ENCODE assay signal across 8 cellular contexts in the genomic region with DNA sequence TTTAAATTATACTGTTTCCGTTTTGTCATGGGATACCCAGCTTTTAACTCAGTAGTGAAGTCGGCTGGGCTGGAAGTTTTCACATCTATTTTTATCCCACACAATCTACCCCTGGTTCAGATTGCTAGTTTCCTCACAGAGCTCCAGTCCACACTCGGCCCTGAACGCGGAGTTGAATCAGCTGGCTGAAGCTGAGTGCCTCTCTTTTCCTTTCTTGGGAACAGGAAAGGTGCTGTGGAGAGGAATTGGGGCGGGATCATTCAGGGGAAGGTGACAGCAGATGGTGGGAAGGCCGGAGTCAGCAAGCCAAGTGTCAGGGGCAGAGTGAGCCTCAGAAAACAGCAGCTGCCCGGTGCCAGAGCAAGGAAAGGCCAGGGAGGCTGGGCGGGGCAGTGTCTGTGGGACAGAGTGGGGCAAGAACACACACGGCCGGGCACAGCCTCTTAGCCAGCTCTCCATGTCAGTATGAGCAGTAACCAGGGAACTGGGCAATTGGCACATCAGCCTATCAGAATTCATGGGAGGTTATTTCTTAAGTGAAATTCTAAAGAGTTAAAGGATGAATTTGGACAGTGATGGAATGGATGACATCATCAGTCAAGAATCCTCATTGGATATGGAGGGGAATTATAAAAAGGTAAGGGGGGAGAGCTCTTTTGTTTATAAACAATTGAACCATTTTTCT. TPM values are rescaled to one million over a fixed set of nuclear protein-coding genes. Genes with fewer than 3 reads are reported as not detected.
DNase-seq lines count a peak whose midpoint lies in the region; ATAC-seq and TF ChIP-seq lines count a peak whose summit lies in the region.

No MANE protein-coding gene starts in this region.

- H3K27ac ChIP-seq in psoas muscle: peak overlapping the region; percentile 95

- DNase-seq in SK-MEL-5 (ENCODE audit: low read depth, low spot score) (peak; percentile 28), head of caudate nucleus (peak; percentile 25 to 89 (median 70)), psoas muscle (peak; percentile 84 to 95), amniotic stem cell (lab: John Stamatoyannopoulos, UW) (no peak), HuH-7.5 (ENCODE audit: low spot score) (no peak), NCI-H187 treated with DMSO at 0.1 percent for 48 hours (lab: John Stamatoyannopoulos, UW) (no peak)
- no peak for DNase-seq in stimulated activated CD4-positive, alpha-beta T cell treated with anti-CD3 and anti-CD28 coated beads, Interleukin-4, amount 100 ng/mL, for 1 hour

- peak overlapping the region; percentile 73 for H3K4me3 ChIP-seq in psoas muscle

- peaks cover 45% of the 10 kb centered on the region for H3K4me1 ChIP-seq in psoas muscle

- in situ Hi-C loops in SK-MEL-5 (cut with HindIII; ENCODE audit: low pct_unique_long_range_greater_than_20kb, low sequenced_read_pairs): no loop called here

- H3K36me3 ChIP-seq in psoas muscle (ENCODE audit: insufficient read depth in 1 of 2, low read depth in 1 of 2): no peaks in the 10 kb centered on the region

- intact Hi-C loops in head of caudate nucleus (cut with DNase I): no loop called here
- intact Hi-C loops in psoas muscle (cut with DNase I): no loop called here

- WGBS in psoas muscle, 3 donors: 2 to 6% (median 5%) methylated on average over 11 of the region's 11 CpGs

- no peaks in the 10 kb centered on the region for H3K9me3 ChIP-seq in psoas muscle

- no peaks in the 10 kb centered on the region for H3K27me3 ChIP-seq in psoas muscle (ENCODE audit: insufficient read depth in 3 of 3, low read length in 2 of 3)

- no peak for TF ChIP-seq CTCF in psoas muscle (IDR thresholded peaks at IDR 0.05)

- ATAC-seq in GM21390 (IDR thresholded peaks at IDR 0.05; ENCODE audit: unreplicated experiment): peak; percentile 42
- ATAC-seq in psoas muscle: peak; percentile 80 to 87 (median 82)

RNA-seq across cellular contexts. Expression of a gene that starts 13.3 kb away (rescaled TPM):
- total RNA-seq in SK-MEL-5 (2014; rRNA removed; shearing (Covaris generic)): 0.03 and 0.08 TPM in 2 replicates
- not detected in 2 replicates for polyA plus RNA-seq in SK-MEL-5 (2015; cell fraction: cytosol; rRNA removed)
- 1.3 and 1.5 TPM in 2 replicates for polyA plus RNA-seq in SK-MEL-5 (2015; cell fraction: nucleus; rRNA removed)
- 100 to 1,000 TPM in 2 of 4 donors, 10 to 100 TPM in 2; 49.1 to 206 (median 90.3) TPM for total RNA-seq in psoas muscle
- polyA plus RNA-seq in psoas muscle: 100 to 1,000 TPM in 1 of 3 donors, 10 to 100 TPM in 2; 27.1 to 129 (median 68.6) TPM

Comparison
In these comparisons a context has a peak if more than half of its experiments do, and no peak if none do; other contexts are left out.
1. DNase-seq: peak in SK-MEL-5 (single experiment), head of caudate nucleus (42 of 42) and psoas muscle (2 of 2); none in amniotic stem cell (single experiment), HuH-7.5 (single experiment), NCI-H187 treated with DMSO at 0.1 percent for 48 hours (single experiment) and stimulated activated CD4-positive, alpha-beta T cell treated with anti-CD3 and anti-CD28 coated beads, Interleukin-4, amount 100 ng/mL, for 1 hour (single experiment).
2. RNA of a gene that starts 13.3 kb away (total RNA-seq): 49.1 to 206 TPM in psoas muscle; 0.03 to 0.08 TPM in SK-MEL-5; every median in the first group is over 10 times any median in the second.